In genomic region chr9:120579139-120579749, GRCh38 we compare ENCODE assay signal across 8 cellular contexts. TPM values are rescaled to one million over a fixed set of nuclear protein-coding genes. Genes with fewer than 3 reads are reported as not detected.
DNase-seq lines count a peak whose midpoint lies in the region; ATAC-seq, FAIRE-seq and TF ChIP-seq lines count a peak whose summit lies in the region.

No MANE protein-coding gene starts in this region.

- TF ChIP-seq EP300 in HepG2 (IDR thresholded peaks at IDR 0.05; ENCODE audit: low read depth in 2 of 2, low read length in 2 of 2) (no peak), HepG2 (CRISPR knock-in tag; IDR thresholded peaks at IDR 0.05; ENCODE audit: borderline replicate concordance) (no peak), transverse colon (IDR thresholded peaks at IDR 0.05; ENCODE audit: low read depth) (no peak)

- TF ChIP-seq CTCF in brain microvascular endothelial cell (IDR thresholded peaks at IDR 0.05; ENCODE audit: low read depth, low read length, missing control alignments) = no peak
- TF ChIP-seq CTCF in HepG2 (CRISPR knock-in tag; IDR thresholded peaks at IDR 0.05) = no peak
- TF ChIP-seq CTCF in transverse colon (IDR thresholded peaks at IDR 0.05) = no peak

- DNase-seq in DMS 273 (lab: John Stamatoyannopoulos, UW; ENCODE audit: unreplicated experiment) (peak; percentile 48), DMS 273 treated with DMSO at 0.1 percent for 48 hours (lab: John Stamatoyannopoulos, UW) (no peak), Karpas-422 (peak; percentile 54), brain microvascular endothelial cell (no peak), HepG2 (ENCODE audit: low spot score) (no peak), transverse colon (no peak), medulla oblongata (ENCODE audit: extremely low spot score) (no peak)

- peak overlapping the region; percentile 97 for H3K4me2 ChIP-seq in Karpas-422 (ENCODE audit: low read depth, low read length, poor library complexity, severe bottlenecking)
- H3K4me2 ChIP-seq in HepG2 (ENCODE audit: low read depth, low read length) = peak overlapping the region; percentile 94

- no peak; a peak in 1 of 4 replicates for TF ChIP-seq POLR2A in HepG2 (IDR thresholded peaks at IDR 0.05; ENCODE audit: insufficient read depth in 1 of 2, low read depth in 2 of 2, low read length in 2 of 2)
- no peak for TF ChIP-seq POLR2A in transverse colon (IDR thresholded peaks at IDR 0.05)

- no peaks in the 10 kb centered on the region; the same call in 1 of the 2 replicates for H3K36me3 ChIP-seq in Karpas-422 (ENCODE audit: insufficient read depth, low read length)
- no peaks in the 10 kb centered on the region for H3K36me3 ChIP-seq in brain microvascular endothelial cell (replicated peaks)
- no peaks in the 10 kb centered on the region for H3K36me3 ChIP-seq in HepG2 (replicated peaks in 1 of 2; ENCODE audit: control insufficient read depth in 1 of 2, insufficient read depth in 2 of 2, low read length in 2 of 2)
- no peaks in the 10 kb centered on the region for H3K36me3 ChIP-seq in transverse colon

- TF ChIP-seq RAD21 in HepG2 (CRISPR knock-in tag; IDR thresholded peaks at IDR 0.05) = no peak

- in situ Hi-C loops in brain microvascular endothelial cell (cut with HindIII; ENCODE audit: low pct_ligation_motif_present, low sequenced_read_pairs) = no loop called here
- in situ Hi-C loops in HepG2 (cut with HindIII; ENCODE audit: extremely low pct_ligation_motif_present, low pct_unique_long_range_greater_than_20kb) = no loop called here
- in situ Hi-C loops in transverse colon (cut with MboI; ENCODE audit: low pct_ligation_motif_present in 1 of 4, low pct_unique_long_range_greater_than_20kb in 1 of 4, low sequenced_read_pairs in 3 of 4) = no loop called here

- H3K9me3 ChIP-seq in Karpas-422 (ENCODE audit: low read length) (no peaks in the 10 kb centered on the region), HepG2 (ENCODE audit: low read length) (no peaks in the 10 kb centered on the region), transverse colon (no peaks in the 10 kb centered on the region)

- no peaks in the 10 kb centered on the region for H3K27me3 ChIP-seq in Karpas-422 (ENCODE audit: low read length)
- no peaks in the 10 kb centered on the region for H3K27me3 ChIP-seq in brain microvascular endothelial cell (replicated peaks)
- H3K27me3 ChIP-seq in HepG2 (ENCODE audit: control insufficient read depth in 1 of 2, insufficient read depth in 2 of 2, low read length in 2 of 2) = no peaks in the 10 kb centered on the region; a peak in 1 of 5 replicates
- H3K27me3 ChIP-seq in transverse colon = no peaks in the 10 kb centered on the region

- CTCF ChIA-PET in HepG2 (lab: Yijun Ruan, JAX; ENCODE audit: low intra/inter-chr PET ratio, low total read pairs) = no interaction called here

- H3K79me2 ChIP-seq in Karpas-422 (ENCODE audit: low read length) (peaks cover 61% of the 10 kb centered on the region), HepG2 (ENCODE audit: insufficient read depth, low read length) (peaks cover 59% of the 10 kb centered on the region)

- H2AFZ ChIP-seq in Karpas-422 (ENCODE audit: low read length) (peak overlapping the region; percentile 61; the same call in 1 of the 2 replicates), HepG2 (ENCODE audit: low read length) (no peak overlapping the region)

- no peaks in the 10 kb centered on the region for H3K9me2 ChIP-seq in Karpas-422 (replicated peaks; ENCODE audit: insufficient read depth, low read length)

- peak; percentile 34 for ATAC-seq in HepG2
- ATAC-seq in HG03571 (IDR thresholded peaks at IDR 0.05; ENCODE audit: unreplicated experiment) = no peak

- peak overlapping the region; percentile 99 for H3K4me3 ChIP-seq in Karpas-422 (ENCODE audit: low read length)
- H3K4me3 ChIP-seq in brain microvascular endothelial cell (ENCODE audit: low read depth, low read length) = peak overlapping the region; percentile 95
- peak overlapping the region; percentile 73 to 89 (median 83) for H3K4me3 ChIP-seq in HepG2 (replicated peaks in 1 of 3; ENCODE audit: insufficient read depth in 1 of 3, low read depth in 2 of 3, low read length in 3 of 3)
- peak overlapping the region; percentile 88 to 99 (median 90) for H3K4me3 ChIP-seq in transverse colon

- POLR2A ChIA-PET in HepG2 (lab: Yijun Ruan, JAX) = interaction anchor here (0.7 to 1.4 kb wide), 4 partner anchors 8 to 22 kb away, joined by 3 to 17 read pairs (median 3); no protein-coding TSS in a partner anchor

- TSS peak; percentile 52 for BruUV-seq in HepG2 (replicated peaks; lab: Mats Ljungman, UMichigan)

- intact Hi-C loops in HepG2 (cut with micrococcal nuclease; ENCODE audit: unreplicated experiment) (loop anchor here (1.0 kb wide), 1 partner anchor 8 kb away; no protein-coding TSS in a partner anchor), transverse colon (cut with DNase I; ENCODE audit: low total_unique reads) (no loop called here)

- peak overlapping the region; percentile 99 for H3K9ac ChIP-seq in Karpas-422 (ENCODE audit: low read length)
- peak overlapping the region; percentile 85 for H3K9ac ChIP-seq in HepG2 (ENCODE audit: insufficient read depth, low read depth, low read length)

- H3K27ac ChIP-seq in Karpas-422 (ENCODE audit: low read length) = peak overlapping the region; percentile 67
- peak overlapping the region; percentile 66 for H3K27ac ChIP-seq in brain microvascular endothelial cell
- peak overlapping the region; percentile 78 for H3K27ac ChIP-seq in HepG2 (ENCODE audit: extremely low read length, insufficient read depth, low read length)
- H3K27ac ChIP-seq in transverse colon = peak overlapping the region; percentile 73 to 85 (median 80)

- no peaks in the 10 kb centered on the region for H4K20me1 ChIP-seq in Karpas-422 (ENCODE audit: insufficient read depth, low read depth, low read length)
- H4K20me1 ChIP-seq in HepG2 (ENCODE audit: insufficient read depth, low read length) = no peaks in the 10 kb centered on the region

- no peak for FAIRE-seq in HepG2 (lab: Jason Lieb, UNC)

- WGBS in HepG2 (ENCODE audit: low lambda C conversion rate) = 2% methylated on average over 6 of the region's 9 CpGs
- WGBS in transverse colon (ENCODE audit: low coverage in 1 of 2), 2 donors = 18 to 20% methylated on average over 1 to 9 of the region's 9 CpGs

- peaks cover 40% of the 10 kb centered on the region for H3K4me1 ChIP-seq in Karpas-422 (ENCODE audit: low read length)
- H3K4me1 ChIP-seq in HepG2 (ENCODE audit: insufficient read depth, low read length) = peaks cover 69% of the 10 kb centered on the region
- H3K4me1 ChIP-seq in transverse colon = peaks cover 0 to 22% (median 14%) of the 10 kb centered on the region in 4 donors

TF ChIP-seq in HepG2, 621 proteins besides CTCF, POLR2A, EP300 and RAD21 (continues in another document):
- TF ChIP-seq MYNN (CRISPR knock-in tag; IDR thresholded peaks at IDR 0.05; ENCODE audit: low read depth) (no peak), LCORL (IDR thresholded peaks at IDR 0.05) (no peak), LCORL (CRISPR knock-in tag; IDR thresholded peaks at IDR 0.05) (0 out of 2 replicates have a peak, but pooled peaks have one; percentile 32), ZNF530 (CRISPR knock-in tag; IDR thresholded peaks at IDR 0.05; ENCODE audit: low read depth) (no peak), ZFP41 (CRISPR knock-in tag; IDR thresholded peaks at IDR 0.05; ENCODE audit: borderline replicate concordance) (0 out of 2 replicates have a peak, but pooled peaks have one; percentile 52), NCOA1 (CRISPR knock-in tag; IDR thresholded peaks at IDR 0.05) (no peak), ZNF879 (CRISPR knock-in tag; IDR thresholded peaks at IDR 0.05) (no peak), ZNF605 (CRISPR knock-in tag; IDR thresholded peaks at IDR 0.05) (0 out of 2 replicates have a peak, but pooled peaks have one; percentile 21), EZH2 (conservative IDR thresholded peaks at IDR 0.05; ENCODE audit: low read depth, low read length) (no peak), ZNF850 (CRISPR knock-in tag; conservative IDR thresholded peaks at IDR 0.05) (no peak), ZIK1 (CRISPR knock-in tag; IDR thresholded peaks at IDR 0.05; ENCODE audit: borderline replicate concordance, low read depth) (no peak), ZNF33A (CRISPR knock-in tag; IDR thresholded peaks at IDR 0.05; ENCODE audit: borderline replicate concordance) (no peak), CEBPB (IDR thresholded peaks at IDR 0.05; ENCODE audit: borderline replicate concordance, low read depth, low read length) (peak; percentile 26; the same call in 1 of the 2 replicates), NFATC3 (CRISPR knock-in tag; IDR thresholded peaks at IDR 0.05) (no peak), NFYB (CRISPR knock-in tag; IDR thresholded peaks at IDR 0.05) (peak; percentile 12; the same call in 1 of the 2 replicates), ZNF317 (CRISPR knock-in tag; IDR thresholded peaks at IDR 0.05) (no peak), ZNF792 (CRISPR knock-in tag; IDR thresholded peaks at IDR 0.05) (no peak)

RNA-seq across cellular contexts. Expression of gene CDK5RAP2, which starts 0.7 kb away (rescaled TPM):
- total RNA-seq in Karpas-422 (2014; rRNA removed; shearing (Covaris generic); ENCODE audit: low replicate concordance) = 48.4 and 68.8 TPM in 2 replicates
- total RNA-seq in HepG2 (2016; rRNA removed; fragmentation: Illumina TruSeq; extraction: Trizol) = 42.2 and 65.9 TPM in 2 replicates
- total RNA-seq in HepG2 (2016; cell fraction: cytosol; rRNA removed; fragmentation: Illumina TruSeq; extraction: Trizol; ENCODE audit: low read depth) = 40.8 and 45.6 TPM in 2 replicates
- 45.8 and 62.7 TPM in 2 replicates for total RNA-seq in HepG2 (2016; cell fraction: insoluble cytoplasmic fraction; rRNA removed; fragmentation: Illumina TruSeq; extraction: Trizol)
- 28.2 and 29.4 TPM in 2 replicates for total RNA-seq in HepG2 (2016; cell fraction: membrane; rRNA removed; fragmentation: Illumina TruSeq; extraction: Trizol)
- total RNA-seq in HepG2 (2016; cell fraction: nucleus; rRNA removed; fragmentation: Illumina TruSeq; extraction: Trizol) = 78.0 and 81.7 TPM in 2 replicates
- polyA plus RNA-seq in HepG2 (2011; rRNA removed) = 29.5 and 31.8 TPM in 2 replicates
- polyA plus RNA-seq in HepG2 (2011; cell fraction: cytosol; rRNA removed) = 22.3 TPM in 2 replicates
- 79.7 and 82.1 TPM in 2 replicates for polyA plus RNA-seq in HepG2 (2011; cell fraction: nucleus; rRNA removed)
- polyA plus RNA-seq in HepG2 (2012) = 31.0 and 35.4 TPM in 2 replicates
- 7.7 and 8.0 TPM in 2 replicates for polyA plus RNA-seq in HepG2 (2016; cell fraction: cytosol; fragmentation: Illumina TruSeq; extraction: Trizol; ENCODE audit: low read depth)
- polyA plus RNA-seq in HepG2 (2016; cell fraction: insoluble cytoplasmic fraction; fragmentation: Illumina TruSeq; extraction: Trizol; ENCODE audit: low read depth) = 62.0 and 62.2 TPM in 2 replicates
- polyA plus RNA-seq in HepG2 (2016; cell fraction: membrane; fragmentation: Illumina TruSeq; extraction: Trizol; ENCODE audit: low read depth) = 11.5 and 12.3 TPM in 2 replicates
- polyA plus RNA-seq in HepG2 (2016; cell fraction: nucleus; fragmentation: Illumina TruSeq; extraction: Trizol; ENCODE audit: insufficient read depth, low read depth) = 105 and 120 TPM in 2 replicates
- polyA minus RNA-seq in HepG2 (2011; rRNA and poly(A)+ RNA removed; ENCODE audit: low replicate concordance) = 47.2 and 114 TPM in 2 replicates
- polyA minus RNA-seq in HepG2 (2011; cell fraction: cytosol; rRNA and poly(A)+ RNA removed) = 17.3 and 18.9 TPM in 2 replicates
- 106 and 114 TPM in 2 replicates for polyA minus RNA-seq in HepG2 (2011; cell fraction: nucleus; rRNA and poly(A)+ RNA removed)
- total RNA-seq in transverse colon = 100 to 1,000 TPM in 1 of 4 donors, 10 to 100 TPM in 3; 23.6 to 154 (median 28.0) TPM

Comparison
In these comparisons a context has a peak if more than half of its experiments do, and no peak if none do; other contexts are left out.
1. DNase-seq: peak in DMS 273 (single experiment) and Karpas-422 (single experiment); none in DMS 273 treated with DMSO at 0.1 percent for 48 hours (single experiment), brain microvascular endothelial cell (single experiment), HepG2 (single experiment), transverse colon (single experiment) and medulla oblongata (single experiment).
2. Peak in every context shown above with its lines, with median percentiles within 50 percentile points of each other: H3K27ac ChIP-seq and H3K4me3 ChIP-seq.